Comparison of ENCODE assay signal across 10 cellular contexts in the genomic region with DNA sequence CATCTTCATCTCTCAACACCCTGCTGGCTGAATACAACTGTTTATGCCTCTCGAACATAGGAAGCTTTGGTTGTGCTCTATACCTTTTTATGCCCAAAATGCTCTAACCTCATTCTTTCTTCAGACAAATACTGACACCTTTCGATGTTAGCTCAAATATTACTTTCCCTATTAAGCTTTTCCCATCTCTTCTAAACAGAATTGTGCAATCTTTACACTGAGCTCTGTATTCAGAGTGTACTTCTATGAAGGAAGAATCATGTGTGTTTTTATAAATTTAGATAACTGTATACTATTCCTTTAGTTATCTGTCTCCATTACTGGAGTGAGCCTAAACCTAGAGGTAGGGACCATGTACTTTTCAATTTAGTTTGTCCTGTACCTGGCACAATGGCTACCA.
"Had no signal": no experiment of that assay in that cellular context is flagged by ENCODE, and none has a peak within 500 bp of the region (broad histone marks: within the 10 kb centered on the region; RNA-seq: fewer than 3 reads in every experiment).

No MANE protein-coding gene starts in this region.

- ATAC-seq: lower lobe of right lung, right cardiac atrium, T-helper 17 cell had no signal

- DNase-seq: activated gamma-delta T cell; activated naive CD8-positive, alpha-beta T cell treated with anti-CD3 and anti-CD28 coated beads, Interleukin-2, amount 10 ng/mL, durations not matched to agents 7 days and 5 days; aorta; hypothalamus; lower lobe of right lung; midbrain; right cardiac atrium; stimulated activated naive CD4-positive, alpha-beta T cell; T-helper 17 cell; upper lobe of left lung had no signal

- H3K4me3 Mint-ChIP-seq: T-helper 17 cell had no signal

- H3K27ac Mint-ChIP-seq: activated naive CD8-positive, alpha-beta T cell treated with anti-CD3 and anti-CD28 coated beads, Interleukin-2, amount 10 ng/mL, durations not matched to agents 7 days and 5 days; T-helper 17 cell had no signal

- H3K9me3 Mint-ChIP-seq: activated naive CD8-positive, alpha-beta T cell treated with anti-CD3 and anti-CD28 coated beads, Interleukin-2, amount 10 ng/mL, durations not matched to agents 7 days and 5 days had no signal

- H3K36me3 Mint-ChIP-seq: activated naive CD8-positive, alpha-beta T cell treated with anti-CD3 and anti-CD28 coated beads, Interleukin-2, amount 10 ng/mL, durations not matched to agents 7 days and 5 days had no signal
